Comparison of ENCODE assay signal across 1 cellular context in genomic region chr9:35748239-35748857, GRCh38.
TF ChIP-seq lines count a peak whose summit lies in the region.

No MANE protein-coding gene starts in this region.

TF ChIP-seq in IMR-90, 13 proteins besides CTCF, POLR2A, EP300 and RAD21 (continued from another document):
- no peak for TF ChIP-seq ELK1 (IDR thresholded peaks at IDR 0.05; ENCODE audit: borderline replicate concordance, low read depth, low read length)
- TF ChIP-seq RFX5 (IDR thresholded peaks at IDR 0.05; ENCODE audit: low read depth, low read length) = no peak
- no peak for TF ChIP-seq MAFK (IDR thresholded peaks at IDR 0.05; ENCODE audit: low read depth, low read length)
